In genomic region chr6:129251669-129252376, GRCh38 we compare ENCODE assay signal across 8 cellular contexts.
DNase-seq lines count a peak whose midpoint lies in the region; ATAC-seq, FAIRE-seq and TF ChIP-seq lines count a peak whose summit lies in the region.

No MANE protein-coding gene starts in this region.

- no peaks in the 10 kb centered on the region for H3K9me3 Mint-ChIP-seq in activated T-helper 17 cell treated with anti-CD3 and anti-CD28 coated beads, Interleukin-2, amount 50 U/mL, for 72 hours

- ATAC-seq in GM21381 (IDR thresholded peaks at IDR 0.05; ENCODE audit: unreplicated experiment): peak; percentile 88
- ATAC-seq in HG03575 (IDR thresholded peaks at IDR 0.05; ENCODE audit: extremely low read depth, insufficient number of reproducible peaks, low FRiP score, unreplicated experiment): peak; percentile 82
- ATAC-seq in activated T-helper 17 cell treated with anti-CD3 and anti-CD28 coated beads, Interleukin-2, amount 50 U/mL, for 72 hours (replicated peaks): peak; percentile 65

- no peaks in the 10 kb centered on the region for H4K20me1 ChIP-seq in OCI-LY7 (ENCODE audit: insufficient read depth, low read length)

- H3K27me3 Mint-ChIP-seq in activated T-helper 17 cell treated with anti-CD3 and anti-CD28 coated beads, Interleukin-2, amount 50 U/mL, for 72 hours: peaks cover 12% of the 10 kb centered on the region

- H3K4me1 ChIP-seq in OCI-LY7 (ENCODE audit: insufficient read depth, low read length, poor library complexity, severe bottlenecking): no peaks in the 10 kb centered on the region

- no peak overlapping the region for H3K27ac ChIP-seq in OCI-LY7 (ENCODE audit: low read depth, low read length, poor library complexity, severe bottlenecking)

- intact Hi-C loops in OCI-LY7 (cut with micrococcal nuclease; ENCODE audit: unreplicated experiment): loop anchor here (5.0 kb wide), 2 partner anchors 445 to 525 kb away; no protein-coding TSS in a partner anchor
- intact Hi-C loops in posterior vena cava (cut with DNase I): no loop called here

- H3K36me3 Mint-ChIP-seq in activated T-helper 17 cell treated with anti-CD3 and anti-CD28 coated beads, Interleukin-2, amount 50 U/mL, for 72 hours (ENCODE audit: low read depth): no peaks in the 10 kb centered on the region

- BruUV-seq in OCI-LY7 (replicated peaks; lab: Mats Ljungman, UMichigan): no TSS peak

- FAIRE-seq in frontal cortex (lab: Jason Lieb, UNC): peak; percentile 23

- CTCF ChIA-PET in OCI-LY7 (lab: Charles Lee; ENCODE audit: unreplicated experiment): no interaction called here

- H3K4me3 ChIP-seq in OCI-LY7 (ENCODE audit: low read depth, low read length, poor library complexity, severe bottlenecking): no peak overlapping the region

- POLR2A ChIA-PET in OCI-LY7 (lab: Charles Lee): interaction anchor here (0.6 kb wide), 1 partner anchor 16 kb away, joined by 4 read pairs; no protein-coding TSS in a partner anchor

- H3K27ac Mint-ChIP-seq in activated T-helper 17 cell treated with anti-CD3 and anti-CD28 coated beads, Interleukin-2, amount 50 U/mL, for 72 hours: no peak overlapping the region

- no peaks in the 10 kb centered on the region for H3K9me3 ChIP-seq in OCI-LY7 (ENCODE audit: low read length)

- H3K4me2 ChIP-seq in OCI-LY7 (ENCODE audit: low read length): no peak overlapping the region

- peak; percentile 75 for DNase-seq in ELR (ENCODE audit: low read depth)
- DNase-seq in OCI-LY7 (ENCODE audit: low spot score): peak; percentile 53
- peak in 1 of 2 donors; percentile 18 for DNase-seq in frontal cortex (ENCODE audit: low spot score in 2 of 2)
- peak; percentile 60 for DNase-seq in posterior vena cava (ENCODE audit: low spot score)
- no peak for DNase-seq in 8988T

- H3K4me1 Mint-ChIP-seq in activated T-helper 17 cell treated with anti-CD3 and anti-CD28 coated beads, Interleukin-2, amount 50 U/mL, for 72 hours: peaks cover 15% of the 10 kb centered on the region

- H2AFZ ChIP-seq in OCI-LY7 (ENCODE audit: low read length): no peak overlapping the region

- no peaks in the 10 kb centered on the region for H3K36me3 ChIP-seq in OCI-LY7 (ENCODE audit: insufficient read depth, low read length)

- TF ChIP-seq CTCF in OCI-LY7 (conservative IDR thresholded peaks at IDR 0.05; ENCODE audit: low read length): peak; percentile 89

- peak overlapping the region; percentile 25 for H3K4me3 Mint-ChIP-seq in activated T-helper 17 cell treated with anti-CD3 and anti-CD28 coated beads, Interleukin-2, amount 50 U/mL, for 72 hours

- no peaks in the 10 kb centered on the region for H3K79me2 ChIP-seq in OCI-LY7 (ENCODE audit: insufficient read depth, low read depth, low read length)

- H3K9me2 ChIP-seq in OCI-LY7 (ENCODE audit: insufficient read depth, low read length): no peaks in the 10 kb centered on the region
